ENCODE assay signal across 21 cellular contexts in genomic region chr21:27201197-27201596, GRCh38.
"Had no signal": no experiment of that assay in that cellular context is flagged by ENCODE, and none has a peak within 500 bp of the region (broad histone marks: within the 10 kb centered on the region; RNA-seq: fewer than 3 reads in every experiment).

No MANE protein-coding gene starts in this region.

- H3K27me3 ChIP-seq: adrenal gland, colonic mucosa, neutrophil, tibial artery, vagina had no signal

- ATAC-seq: activated CD8-positive, alpha-beta T cell treated with anti-CD3 and anti-CD28 coated beads for 36 hours; activated T-cell treated with anti-CD3 and anti-CD28 coated beads, Interleukin-2, amount 50 U/mL, for 4 hours; natural killer cell; stimulated activated naive B cell treated with anti-CD40 and anti-IgM and Interleukin-4, amounts not matched to agents 10 μg/mL and 1 μg/mL and 100 μg/mL, for 72 hours had no signal

- H3K9me3 ChIP-seq: adrenal gland, colonic mucosa, neutrophil, tibial artery, vagina had no signal

- H3K4me1 ChIP-seq: adrenal gland, colonic mucosa, left ventricle myocardium inferior, tibial artery, vagina had no signal

- H3K4me3 ChIP-seq: adrenal gland, colonic mucosa, left ventricle myocardium inferior, tibial artery, vagina had no signal

- H3K27ac ChIP-seq: adrenal gland, colonic mucosa, left ventricle myocardium inferior, neutrophil, tibial artery, vagina had no signal

- H3K36me3 ChIP-seq: adrenal gland, colonic mucosa, left ventricle myocardium inferior, neutrophil, tibial artery, vagina had no signal

- DNase-seq: activated B cell treated with CpG ODN at 0.5 μM for 24 hours; activated CD4-positive, alpha-beta T cell treated with anti-CD3 and anti-CD28 coated beads for 48 hours; activated CD8-positive, alpha-beta T cell treated with anti-CD3 and anti-CD28 coated beads for 36 hours; activated effector memory CD4-positive, alpha-beta T cell treated with Interleukin-2 at 50 U/mL for 16 hours; activated naive CD4-positive, alpha-beta T cell treated with anti-CD3 and anti-CD28 coated beads, Interleukin-2, amount 50 U/mL, for 16 hours; activated T-cell treated with anti-CD3 and anti-CD28 coated beads, Interleukin-2, amount 50 U/mL, for 4 hours; adrenal gland; caudate nucleus; colonic mucosa; hippocampal formation; kidney; left ventricle myocardium inferior; natural killer cell; posterior cingulate gyrus; retina; stimulated activated CD4-positive, alpha-beta T cell treated with anti-CD3 and anti-CD28 coated beads, Interleukin-15, amount 100 ng/mL, for 24 hours; stimulated activated CD4-positive, alpha-beta T cell treated with anti-CD3 and anti-CD28 coated beads, Interleukin-4, amount 100 ng/mL, for 1 hour; stimulated activated naive B cell treated with anti-CD40 and anti-IgM and Interleukin-4, amounts not matched to agents 10 μg/mL and 1 μg/mL and 100 μg/mL, for 72 hours; tibial artery had no signal
